In genomic region chr3:195372220-195372619, GRCh38 we compare ENCODE assay signal across 19 cellular contexts.
"Had no signal": no experiment of that assay in that cellular context is flagged by ENCODE, and none has a peak within 500 bp of the region (broad histone marks: within the 10 kb centered on the region; RNA-seq: fewer than 3 reads in every experiment).

No MANE protein-coding gene starts in this region.

- H3K4me3 ChIP-seq: Peyer's patch had no signal

- H3K27ac ChIP-seq: KMS-11, Peyer's patch had no signal

- H3K4me1 ChIP-seq: Peyer's patch had no signal

- H3K9me3 ChIP-seq: Peyer's patch had no signal

- H3K27me3 ChIP-seq: Peyer's patch had no signal

- DNase-seq: activated CD4-positive, alpha-beta T cell treated with anti-CD3 and anti-CD28 coated beads for 4 hours; activated CD8-positive, alpha-beta memory T cell treated with anti-CD3 and anti-CD28 coated beads, Interleukin-2, amount 50 U/mL, for 4 hours; activated CD8-positive, alpha-beta T cell treated with anti-CD3 and anti-CD28 coated beads for 36 hours; activated naive CD4-positive, alpha-beta T cell; central memory CD4-positive, alpha-beta T cell; MM.1S; NCI-H1105 treated with DMSO at 0.1 percent for 48 hours; NCI-H1436 treated with DMSO at 0.1 percent for 48 hours; NCI-H187; NCI-H2081; NCI-H510A treated with DMSO at 0.1 percent for 48 hours; NCI-H69; NK-92 treated with Interleukin-12 subunit alpha and Interleukin-12 subunit beta, amount 100 ng/mL, for 24 hours; OCI-M1; Peyer's patch; SHP77 treated with DMSO at 0.1 percent for 48 hours had no signal

- ATAC-seq: activated CD4-positive, CD25-positive, alpha-beta regulatory T cell treated with anti-CD3 and anti-CD28 coated beads, Interleukin-2, amount 50 U/mL, for 24 hours; activated CD8-positive, alpha-beta T cell treated with anti-CD3 and anti-CD28 coated beads for 36 hours; activated naive CD4-positive, alpha-beta T cell treated with anti-CD3 and anti-CD28 coated beads, Interleukin-2, amount 50 U/mL, for 72 hours had no signal
